In genomic region chr20:10077081-10077471, GRCh38 we compare ENCODE assay signal across 1 cellular context.
TF ChIP-seq lines count a peak whose summit lies in the region.

No MANE protein-coding gene starts in this region.

TF ChIP-seq in GM12878, 131 proteins besides CTCF, POLR2A, EP300 and RAD21 (continued from another document):
- TF ChIP-seq, protein P1, sequence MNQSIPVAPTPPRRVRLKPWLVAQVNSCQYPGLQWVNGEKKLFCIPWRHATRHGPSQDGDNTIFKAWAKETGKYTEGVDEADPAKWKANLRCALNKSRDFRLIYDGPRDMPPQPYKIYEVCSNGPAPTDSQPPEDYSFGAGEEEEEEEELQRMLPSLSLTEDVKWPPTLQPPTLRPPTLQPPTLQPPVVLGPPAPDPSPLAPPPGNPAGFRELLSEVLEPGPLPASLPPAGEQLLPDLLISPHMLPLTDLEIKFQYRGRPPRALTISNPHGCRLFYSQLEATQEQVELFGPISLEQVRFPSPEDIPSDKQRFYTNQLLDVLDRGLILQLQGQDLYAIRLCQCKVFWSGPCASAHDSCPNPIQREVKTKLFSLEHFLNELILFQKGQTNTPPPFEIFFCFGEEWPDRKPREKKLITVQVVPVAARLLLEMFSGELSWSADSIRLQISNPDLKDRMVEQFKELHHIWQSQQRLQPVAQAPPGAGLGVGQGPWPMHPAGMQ (IDR thresholded peaks at IDR 0.05; ENCODE audit: borderline replicate concordance), result no peak
- no peak for TF ChIP-seq TAF1 (IDR thresholded peaks at IDR 0.05; ENCODE audit: borderline replicate concordance, low read depth, low read length)
- TF ChIP-seq RBBP5 (conservative IDR thresholded peaks at IDR 0.05), result no peak
- no peak for TF ChIP-seq ELK1 (IDR thresholded peaks at IDR 0.05; ENCODE audit: low read depth, low read length)
- TF ChIP-seq, protein P2, sequence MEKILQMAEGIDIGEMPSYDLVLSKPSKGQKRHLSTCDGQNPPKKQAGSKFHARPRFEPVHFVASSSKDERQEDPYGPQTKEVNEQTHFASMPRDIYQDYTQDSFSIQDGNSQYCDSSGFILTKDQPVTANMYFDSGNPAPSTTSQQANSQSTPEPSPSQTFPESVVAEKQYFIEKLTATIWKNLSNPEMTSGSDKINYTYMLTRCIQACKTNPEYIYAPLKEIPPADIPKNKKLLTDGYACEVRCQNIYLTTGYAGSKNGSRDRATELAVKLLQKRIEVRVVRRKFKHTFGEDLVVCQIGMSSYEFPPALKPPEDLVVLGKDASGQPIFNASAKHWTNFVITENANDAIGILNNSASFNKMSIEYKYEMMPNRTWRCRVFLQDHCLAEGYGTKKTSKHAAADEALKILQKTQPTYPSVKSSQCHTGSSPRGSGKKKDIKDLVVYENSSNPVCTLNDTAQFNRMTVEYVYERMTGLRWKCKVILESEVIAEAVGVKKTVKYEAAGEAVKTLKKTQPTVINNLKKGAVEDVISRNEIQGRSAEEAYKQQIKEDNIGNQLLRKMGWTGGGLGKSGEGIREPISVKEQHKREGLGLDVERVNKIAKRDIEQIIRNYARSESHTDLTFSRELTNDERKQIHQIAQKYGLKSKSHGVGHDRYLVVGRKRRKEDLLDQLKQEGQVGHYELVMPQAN (conservative IDR thresholded peaks at IDR 0.05), result no peak
- no peak for TF ChIP-seq NR2C2 (IDR thresholded peaks at IDR 0.05; ENCODE audit: borderline replicate concordance, control insufficient read depth, insufficient read length, low read depth)
- TF ChIP-seq BRCA1 (IDR thresholded peaks at IDR 0.05; ENCODE audit: low read depth, low read length), result no peak
- TF ChIP-seq ATF7 (IDR thresholded peaks at IDR 0.05; ENCODE audit: low read depth), result no peak
- no peak for TF ChIP-seq USF1 (IDR thresholded peaks at IDR 0.05; ENCODE audit: borderline replicate concordance, extremely low read length, insufficient read depth, low read depth, low read length)
- no peak for TF ChIP-seq SIX5 (IDR thresholded peaks at IDR 0.05; ENCODE audit: low read depth, low read length, severe bottlenecking)
